Comparison of ENCODE assay signal across 9 cellular contexts in the genomic region with DNA sequence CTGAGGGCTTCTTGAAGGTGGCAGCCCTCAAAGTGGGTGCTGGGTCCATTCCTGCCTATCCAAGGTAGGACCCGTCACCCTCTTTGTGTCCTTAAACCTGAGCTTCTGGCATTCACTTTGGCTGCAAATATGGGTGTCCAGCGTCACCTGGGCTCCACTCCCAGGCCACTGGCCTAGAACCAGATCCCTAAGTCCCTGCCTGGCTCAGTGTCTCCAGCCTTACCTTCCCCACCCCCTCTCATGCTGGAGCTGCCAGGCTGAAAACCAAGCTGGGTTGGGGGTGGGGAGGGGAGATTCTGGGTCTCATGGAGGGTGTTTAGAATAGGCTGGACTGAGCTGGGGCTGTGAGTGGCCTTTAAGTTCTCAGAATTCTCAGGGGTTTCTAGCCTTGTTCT. TPM values are rescaled to one million over a fixed set of nuclear protein-coding genes. Genes with fewer than 3 reads are reported as not detected.
DNase-seq lines count a peak whose midpoint lies in the region; ATAC-seq, FAIRE-seq and TF ChIP-seq lines count a peak whose summit lies in the region.
"Had no signal": no experiment of that assay in that cellular context is flagged by ENCODE, and none has a peak within 500 bp of the region (broad histone marks: within the 10 kb centered on the region; RNA-seq: fewer than 3 reads in every experiment).

No MANE protein-coding gene starts in this region.

- H3K4me2 ChIP-seq in PC-3 (ENCODE audit: low read length) (peak overlapping the region; percentile 75), endothelial cell of umbilical vein (ENCODE audit: insufficient read depth, low read length) (peak overlapping the region; percentile 33), parathyroid adenoma (ENCODE audit: low read length) (peak overlapping the region; percentile 88)

- no peaks in the 10 kb centered on the region for H3K9me2 ChIP-seq in PC-3 (replicated peaks; ENCODE audit: low read length)

- H3K79me2 ChIP-seq in PC-3 (ENCODE audit: low read length) (no peaks in the 10 kb centered on the region), endothelial cell of umbilical vein (ENCODE audit: control insufficient read depth, insufficient read depth, low read length) (no peaks in the 10 kb centered on the region), parathyroid adenoma (peaks cover 23% of the 10 kb centered on the region)

- H4K20me1 ChIP-seq in PC-3 (ENCODE audit: low read length) (no peaks in the 10 kb centered on the region), endothelial cell of umbilical vein (replicated peaks; ENCODE audit: control insufficient read depth, extremely low read depth, insufficient read depth, low read length) (no peaks in the 10 kb centered on the region)

- H3K9me1 ChIP-seq in endothelial cell of umbilical vein (replicated peaks; ENCODE audit: control insufficient read depth, extremely low read depth, insufficient read depth, low read length), result no peaks in the 10 kb centered on the region

- no peak for TF ChIP-seq POLR2A in endothelial cell of umbilical vein (IDR thresholded peaks at IDR 0.05; ENCODE audit: low read depth, low read length)

- H3K9me3 ChIP-seq in PC-3 (ENCODE audit: low read length) (no peaks in the 10 kb centered on the region), endothelial cell of umbilical vein (replicated peaks; ENCODE audit: control insufficient read depth, insufficient read depth, low read length) (no peaks in the 10 kb centered on the region), parathyroid adenoma (ENCODE audit: control insufficient read depth, low read length) (no peaks in the 10 kb centered on the region)

- TF ChIP-seq CTCF in PC-3 (conservative IDR thresholded peaks at IDR 0.05; ENCODE audit: low read depth, low read length) (no peak), endothelial cell of umbilical vein (IDR thresholded peaks at IDR 0.05; ENCODE audit: extremely low read depth in 1 of 2, insufficient read depth in 1 of 2, low read depth in 1 of 2, low read length in 2 of 2) (no peak), parathyroid adenoma (IDR thresholded peaks at IDR 0.05) (no peak)

- H3K4me1 ChIP-seq in PC-3 (ENCODE audit: insufficient read depth, low read length) (peaks cover 25% of the 10 kb centered on the region; the same call in 1 of the 2 replicates), endothelial cell of umbilical vein (ENCODE audit: control insufficient read depth, extremely low read depth, insufficient read depth, low read length) (peaks cover 24% of the 10 kb centered on the region), parathyroid adenoma (peaks cover 17% of the 10 kb centered on the region)

- no peak for FAIRE-seq in endothelial cell of umbilical vein (lab: Jason Lieb, UNC)

- H3K4me3 ChIP-seq in PC-3 (ENCODE audit: low read length) (peak overlapping the region; percentile 56; the same call in 1 of the 2 replicates), endothelial cell of umbilical vein (replicated peaks in 1 of 3; ENCODE audit: insufficient read depth in 1 of 3, low read depth in 1 of 3, low read length in 3 of 3) (peak overlapping the region in 1 of 3 experiments; percentile 47), parathyroid adenoma (ENCODE audit: low read depth, low read length) (peak overlapping the region; percentile 77)

- CTCF ChIA-PET in PC-3 (lab: Charles Lee) (interaction anchor here (0.6 kb wide), 1 partner anchor 57 kb away, joined by 6 read pairs; no protein-coding TSS in a partner anchor), endothelial cell of umbilical vein (lab: Charles Lee) (no interaction called here)

- intact Hi-C loops in PC-3 (cut with micrococcal nuclease) (no loop called here), endothelial cell of umbilical vein (cut with micrococcal nuclease) (no loop called here)

- BruUV-seq in PC-3 (replicated peaks; lab: Mats Ljungman, UMichigan), result no TSS peak
- no TSS peak for BruUV-seq in endothelial cell of umbilical vein (replicated peaks; lab: Mats Ljungman, UMichigan)

- DNase-seq in D341Med (ENCODE audit: low spot score) (peak; percentile 21), PC-3 (no peak), endothelial cell of umbilical vein (ENCODE audit: low read depth, low spot score) (no peak), amniotic stem cell (lab: John Stamatoyannopoulos, UW) (no peak), NCI-H1417 treated with DMSO at 0.1 percent for 48 hours (lab: John Stamatoyannopoulos, UW) (no peak)
- DNase-seq: GOT3 had no signal

- H3K27me3 ChIP-seq in PC-3 (ENCODE audit: low read length), result peaks cover 21% of the 10 kb centered on the region
- H3K27me3 ChIP-seq in endothelial cell of umbilical vein (ENCODE audit: control insufficient read depth in 2 of 2, insufficient read depth in 2 of 2, low read length in 2 of 2), result no peaks in the 10 kb centered on the region
- no peaks in the 10 kb centered on the region for H3K27me3 ChIP-seq in parathyroid adenoma (ENCODE audit: control insufficient read depth, insufficient read depth, low read length)

- H2AFZ ChIP-seq in PC-3 (ENCODE audit: low read length), result peak overlapping the region; percentile 70; the same call in 1 of the 2 replicates
- H2AFZ ChIP-seq in endothelial cell of umbilical vein (ENCODE audit: low read depth, low read length), result no peak overlapping the region
- peak overlapping the region; percentile 82 for H2AFZ ChIP-seq in parathyroid adenoma

- H3F3A ChIP-seq in PC-3 (ENCODE audit: low read length, unreplicated experiment), result no peaks in the 10 kb centered on the region

- H3K27ac ChIP-seq in PC-3 (ENCODE audit: low read length) (no peak overlapping the region), endothelial cell of umbilical vein (ENCODE audit: insufficient read depth, low read depth, low read length) (no peak overlapping the region), parathyroid adenoma (peak overlapping the region; percentile 47)

- ATAC-seq in PC-3, result no peak
- no peak for ATAC-seq in GM21717 (IDR thresholded peaks at IDR 0.05; ENCODE audit: unreplicated experiment)
- no peak for ATAC-seq in HG02610 (IDR thresholded peaks at IDR 0.05; ENCODE audit: unreplicated experiment)

- no peak overlapping the region for H3K9ac ChIP-seq in PC-3 (ENCODE audit: low read length)
- H3K9ac ChIP-seq in endothelial cell of umbilical vein (replicated peaks; ENCODE audit: extremely low read depth, insufficient read depth, low read length), result no peak overlapping the region
- peak overlapping the region; percentile 58 for H3K9ac ChIP-seq in parathyroid adenoma

- POLR2A ChIA-PET in PC-3 (lab: Charles Lee; ENCODE audit: unreplicated experiment) (no interaction called here), endothelial cell of umbilical vein (lab: Charles Lee) (no interaction called here)

- dilution Hi-C loops in endothelial cell of umbilical vein (cut with MboI; ENCODE audit: extremely low pct_ligation_motif_present, low sequenced_read_pairs), result no loop called here

- H3K36me3 ChIP-seq in PC-3 (ENCODE audit: low read depth, low read length) (no peaks in the 10 kb centered on the region), endothelial cell of umbilical vein (ENCODE audit: control insufficient read depth in 2 of 2, extremely low read depth in 1 of 2, insufficient read depth in 2 of 2, low read length in 2 of 2) (no peaks in the 10 kb centered on the region), parathyroid adenoma (ENCODE audit: control insufficient read depth, insufficient read depth, low read length) (no peaks in the 10 kb centered on the region)

TF ChIP-seq in endothelial cell of umbilical vein, 7 proteins besides CTCF, POLR2A, EP300 and RAD21 (continues in another document):
- TF ChIP-seq, protein P1, sequence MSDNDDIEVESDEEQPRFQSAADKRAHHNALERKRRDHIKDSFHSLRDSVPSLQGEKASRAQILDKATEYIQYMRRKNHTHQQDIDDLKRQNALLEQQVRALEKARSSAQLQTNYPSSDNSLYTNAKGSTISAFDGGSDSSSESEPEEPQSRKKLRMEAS (IDR thresholded peaks at IDR 0.05; ENCODE audit: insufficient read depth, insufficient read length), result no peak
- TF ChIP-seq POLR2AphosphoS5 (IDR thresholded peaks at IDR 0.05; ENCODE audit: insufficient read depth, low read depth, low read length) (no peak), GATA2 (IDR thresholded peaks at IDR 0.05; ENCODE audit: insufficient read depth, insufficient read length, low read depth, low read length) (no peak), JUN (IDR thresholded peaks at IDR 0.05; ENCODE audit: borderline replicate concordance, insufficient read depth, insufficient read length, low read depth) (no peak), FOS (IDR thresholded peaks at IDR 0.05; ENCODE audit: borderline replicate concordance, insufficient read depth, low read length) (no peak)

RNA-seq across cellular contexts. Expression of a gene that starts 12.4 kb away (rescaled TPM):
- total RNA-seq in PC-3 (2014; rRNA removed) (2.8 and 3.1 TPM in 2 replicates), endothelial cell of umbilical vein (9.9 and 10.0 TPM in 2 replicates)
- polyA plus RNA-seq in endothelial cell of umbilical vein, result 3.7 and 3.8 TPM in 2 replicates
- 4.3 and 5.1 TPM in 2 replicates for polyA plus RNA-seq in endothelial cell of umbilical vein (2011; cell fraction: cytosol; rRNA removed)
- polyA plus RNA-seq in endothelial cell of umbilical vein (2011; cell fraction: nucleus; rRNA removed), result 5.6 and 5.7 TPM in 2 replicates
- polyA plus RNA-seq in endothelial cell of umbilical vein (2012), result 6.1 and 7.9 TPM in 2 replicates
- 3.7 and 5.0 TPM in 2 replicates for polyA minus RNA-seq in endothelial cell of umbilical vein
- 0.92 TPM for polyA minus RNA-seq in endothelial cell of umbilical vein (2011; cell fraction: cytosol; rRNA and poly(A)+ RNA removed)
- polyA minus RNA-seq in endothelial cell of umbilical vein (2011; cell fraction: nucleus; rRNA and poly(A)+ RNA removed), result 3.0 and 4.9 TPM in 2 replicates

RNA-seq across cellular contexts. Expression of a gene that starts 29.4 kb away (rescaled TPM):
- total RNA-seq in PC-3 (2014; rRNA removed), result 560 and 709 TPM in 2 replicates
- total RNA-seq in endothelial cell of umbilical vein, result 275 and 300 TPM in 2 replicates
- 366 and 372 TPM in 2 replicates for polyA plus RNA-seq in endothelial cell of umbilical vein
- polyA plus RNA-seq in endothelial cell of umbilical vein (2011; cell fraction: cytosol; rRNA removed), result 471 and 535 TPM in 2 replicates
- 1,255 and 1,369 TPM in 2 replicates for polyA plus RNA-seq in endothelial cell of umbilical vein (2011; cell fraction: nucleus; rRNA removed)
- polyA plus RNA-seq in endothelial cell of umbilical vein (2012), result 348 and 387 TPM in 2 replicates
- polyA minus RNA-seq in endothelial cell of umbilical vein, result 147 and 176 TPM in 2 replicates
- 106 TPM for polyA minus RNA-seq in endothelial cell of umbilical vein (2011; cell fraction: cytosol; rRNA and poly(A)+ RNA removed)
- 60.9 and 125 TPM in 2 replicates for polyA minus RNA-seq in endothelial cell of umbilical vein (2011; cell fraction: nucleus; rRNA and poly(A)+ RNA removed)

RNA-seq across cellular contexts. Expression of a gene that starts 52.4 kb away (rescaled TPM):
- 177 and 201 TPM in 2 replicates for total RNA-seq in PC-3 (2014; rRNA removed)
- total RNA-seq in endothelial cell of umbilical vein, result 138 and 142 TPM in 2 replicates
- polyA plus RNA-seq in endothelial cell of umbilical vein, result 92.9 and 93.7 TPM in 2 replicates
- 64.1 and 77.2 TPM in 2 replicates for polyA plus RNA-seq in endothelial cell of umbilical vein (2011; cell fraction: cytosol; rRNA removed)
- 407 and 608 TPM in 2 replicates for polyA plus RNA-seq in endothelial cell of umbilical vein (2011; cell fraction: nucleus; rRNA removed)
- polyA plus RNA-seq in endothelial cell of umbilical vein (2012), result 94.1 and 115 TPM in 2 replicates
- 67.3 and 98.8 TPM in 2 replicates for polyA minus RNA-seq in endothelial cell of umbilical vein
- polyA minus RNA-seq in endothelial cell of umbilical vein (2011; cell fraction: cytosol; rRNA and poly(A)+ RNA removed), result 44.9 TPM
- polyA minus RNA-seq in endothelial cell of umbilical vein (2011; cell fraction: nucleus; rRNA and poly(A)+ RNA removed), result 109 and 141 TPM in 2 replicates

Comparison
In these comparisons a context has a peak if more than half of its experiments do, and no peak if none do; other contexts are left out.
1. H3K4me2 ChIP-seq: peak in every context shown above with its lines; median percentile 88 in parathyroid adenoma; 75 in PC-3; 33 in endothelial cell of umbilical vein.